In the genomic region with DNA sequence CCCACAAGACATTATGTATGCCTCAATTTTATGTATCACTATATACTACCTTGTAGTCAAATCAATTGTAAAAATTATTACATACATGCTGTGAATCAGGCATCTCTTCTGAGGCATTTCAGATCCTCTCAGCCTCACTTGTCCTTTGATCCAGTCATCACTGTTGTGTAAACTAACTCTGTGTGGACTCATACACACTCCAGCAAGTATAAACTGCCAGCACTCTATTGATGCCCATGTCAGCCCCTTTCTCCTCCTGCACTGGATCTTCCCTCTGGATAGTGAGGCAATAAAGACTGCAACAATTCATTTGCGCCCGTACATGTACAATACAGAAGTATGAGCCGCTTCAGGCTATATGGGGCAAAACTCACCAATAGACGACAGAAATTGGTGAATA, we compare ENCODE assay signal across 1 cellular context.
TF ChIP-seq lines count a peak whose summit lies in the region.

No MANE protein-coding gene starts in this region.

TF ChIP-seq in HepG2, 621 proteins besides CTCF, POLR2A, EP300 and RAD21 (continued from another document and continues in another):
- TF ChIP-seq FOXO4 (CRISPR knock-in tag; conservative IDR thresholded peaks at IDR 0.05) (no peak), GFI1 (CRISPR knock-in tag; IDR thresholded peaks at IDR 0.05; ENCODE audit: borderline replicate concordance) (no peak), PRDM15 (CRISPR knock-in tag; IDR thresholded peaks at IDR 0.05) (no peak), NBN (conservative IDR thresholded peaks at IDR 0.05) (no peak), ZSCAN20 (CRISPR knock-in tag; IDR thresholded peaks at IDR 0.05; ENCODE audit: borderline replicate concordance) (no peak), ZNF136 (CRISPR knock-in tag; IDR thresholded peaks at IDR 0.05; ENCODE audit: low read depth) (no peak), NFRKB (IDR thresholded peaks at IDR 0.05) (no peak), ZNF614 (CRISPR knock-in tag; IDR thresholded peaks at IDR 0.05; ENCODE audit: borderline replicate concordance) (0 out of 2 replicates have a peak, but pooled peaks have one; percentile 30), YEATS2 (CRISPR knock-in tag; IDR thresholded peaks at IDR 0.05; ENCODE audit: borderline replicate concordance) (no peak), GABPA (IDR thresholded peaks at IDR 0.05; ENCODE audit: low read depth, low read length) (no peak), GABPA (CRISPR knock-in tag; IDR thresholded peaks at IDR 0.05; ENCODE audit: low read depth) (no peak), GMEB2 (CRISPR knock-in tag; IDR thresholded peaks at IDR 0.05; ENCODE audit: low read depth) (no peak), SOX13 (IDR thresholded peaks at IDR 0.05) (no peak), SOX13 (CRISPR knock-in tag; conservative IDR thresholded peaks at IDR 0.05 in 1 of 2, IDR thresholded peaks at IDR 0.05 in 1 of 2) (peak in 1 of 2 experiments; percentile 50; a peak in 1 of 4 replicates), ZNF441 (CRISPR knock-in tag; IDR thresholded peaks at IDR 0.05; ENCODE audit: borderline replicate concordance) (no peak), CBX5 (CRISPR knock-in tag; IDR thresholded peaks at IDR 0.05; ENCODE audit: borderline replicate concordance) (no peak), ZNF567 (CRISPR knock-in tag; IDR thresholded peaks at IDR 0.05; ENCODE audit: borderline replicate concordance) (no peak), CHD4 (IDR thresholded peaks at IDR 0.05; ENCODE audit: borderline replicate concordance, low read length) (peak; percentile 7; the same call in 1 of the 2 replicates), ZNF124 (CRISPR knock-in tag; IDR thresholded peaks at IDR 0.05) (no peak), ZNF235 (CRISPR knock-in tag; IDR thresholded peaks at IDR 0.05; ENCODE audit: borderline replicate concordance) (no peak), ZNF83 (CRISPR knock-in tag; IDR thresholded peaks at IDR 0.05; ENCODE audit: borderline replicate concordance) (no peak), ZNF205 (CRISPR knock-in tag; IDR thresholded peaks at IDR 0.05) (no peak), CSRNP2 (CRISPR knock-in tag; conservative IDR thresholded peaks at IDR 0.05; ENCODE audit: low read depth) (no peak), NCOA1 (CRISPR knock-in tag; IDR thresholded peaks at IDR 0.05) (no peak), ZMYM3 (CRISPR knock-in tag; IDR thresholded peaks at IDR 0.05) (peak; percentile 73; the same call in 1 of the 2 replicates), TBX3 (IDR thresholded peaks at IDR 0.05; ENCODE audit: borderline replicate concordance) (0 out of 2 replicates have a peak, but pooled peaks have one; percentile 51), NR2F2 (IDR thresholded peaks at IDR 0.05; ENCODE audit: borderline replicate concordance, low read depth) (0 out of 2 replicates have a peak, but pooled peaks have one; percentile 27), NONO (IDR thresholded peaks at IDR 0.05) (no peak), NONO (CRISPR knock-in tag; conservative IDR thresholded peaks at IDR 0.05) (no peak), ZNF569 (CRISPR knock-in tag; IDR thresholded peaks at IDR 0.05; ENCODE audit: borderline replicate concordance) (no peak), TCF12 (IDR thresholded peaks at IDR 0.05) (no peak), TCF12 (CRISPR knock-in tag; IDR thresholded peaks at IDR 0.05) (no peak), ZUFSP (CRISPR knock-in tag; IDR thresholded peaks at IDR 0.05; ENCODE audit: borderline replicate concordance) (no peak), KDM1A (CRISPR knock-in tag; IDR thresholded peaks at IDR 0.05) (0 out of 2 replicates have a peak, but pooled peaks have one; percentile 40), SMC3 (IDR thresholded peaks at IDR 0.05; ENCODE audit: low read length) (peak; percentile 8; the same call in 1 of the 2 replicates), TBX2 (CRISPR knock-in tag; IDR thresholded peaks at IDR 0.05; ENCODE audit: borderline replicate concordance) (peak; percentile 52; the same call in 1 of the 2 replicates), ZNF354B (CRISPR knock-in tag; IDR thresholded peaks at IDR 0.05) (no peak)
- TF ChIP-seq, protein P1, sequence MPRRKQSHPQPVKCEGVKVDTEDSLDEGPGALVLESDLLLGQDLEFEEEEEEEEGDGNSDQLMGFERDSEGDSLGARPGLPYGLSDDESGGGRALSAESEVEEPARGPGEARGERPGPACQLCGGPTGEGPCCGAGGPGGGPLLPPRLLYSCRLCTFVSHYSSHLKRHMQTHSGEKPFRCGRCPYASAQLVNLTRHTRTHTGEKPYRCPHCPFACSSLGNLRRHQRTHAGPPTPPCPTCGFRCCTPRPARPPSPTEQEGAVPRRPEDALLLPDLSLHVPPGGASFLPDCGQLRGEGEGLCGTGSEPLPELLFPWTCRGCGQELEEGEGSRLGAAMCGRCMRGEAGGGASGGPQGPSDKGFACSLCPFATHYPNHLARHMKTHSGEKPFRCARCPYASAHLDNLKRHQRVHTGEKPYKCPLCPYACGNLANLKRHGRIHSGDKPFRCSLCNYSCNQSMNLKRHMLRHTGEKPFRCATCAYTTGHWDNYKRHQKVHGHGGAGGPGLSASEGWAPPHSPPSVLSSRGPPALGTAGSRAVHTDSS (CRISPR knock-in tag; conservative IDR thresholded peaks at IDR 0.05): no peak
- TF ChIP-seq, protein P2, sequence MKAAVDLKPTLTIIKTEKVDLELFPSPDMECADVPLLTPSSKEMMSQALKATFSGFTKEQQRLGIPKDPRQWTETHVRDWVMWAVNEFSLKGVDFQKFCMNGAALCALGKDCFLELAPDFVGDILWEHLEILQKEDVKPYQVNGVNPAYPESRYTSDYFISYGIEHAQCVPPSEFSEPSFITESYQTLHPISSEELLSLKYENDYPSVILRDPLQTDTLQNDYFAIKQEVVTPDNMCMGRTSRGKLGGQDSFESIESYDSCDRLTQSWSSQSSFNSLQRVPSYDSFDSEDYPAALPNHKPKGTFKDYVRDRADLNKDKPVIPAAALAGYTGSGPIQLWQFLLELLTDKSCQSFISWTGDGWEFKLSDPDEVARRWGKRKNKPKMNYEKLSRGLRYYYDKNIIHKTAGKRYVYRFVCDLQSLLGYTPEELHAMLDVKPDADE (CRISPR knock-in tag; IDR thresholded peaks at IDR 0.05): no peak
- TF ChIP-seq, protein P3, sequence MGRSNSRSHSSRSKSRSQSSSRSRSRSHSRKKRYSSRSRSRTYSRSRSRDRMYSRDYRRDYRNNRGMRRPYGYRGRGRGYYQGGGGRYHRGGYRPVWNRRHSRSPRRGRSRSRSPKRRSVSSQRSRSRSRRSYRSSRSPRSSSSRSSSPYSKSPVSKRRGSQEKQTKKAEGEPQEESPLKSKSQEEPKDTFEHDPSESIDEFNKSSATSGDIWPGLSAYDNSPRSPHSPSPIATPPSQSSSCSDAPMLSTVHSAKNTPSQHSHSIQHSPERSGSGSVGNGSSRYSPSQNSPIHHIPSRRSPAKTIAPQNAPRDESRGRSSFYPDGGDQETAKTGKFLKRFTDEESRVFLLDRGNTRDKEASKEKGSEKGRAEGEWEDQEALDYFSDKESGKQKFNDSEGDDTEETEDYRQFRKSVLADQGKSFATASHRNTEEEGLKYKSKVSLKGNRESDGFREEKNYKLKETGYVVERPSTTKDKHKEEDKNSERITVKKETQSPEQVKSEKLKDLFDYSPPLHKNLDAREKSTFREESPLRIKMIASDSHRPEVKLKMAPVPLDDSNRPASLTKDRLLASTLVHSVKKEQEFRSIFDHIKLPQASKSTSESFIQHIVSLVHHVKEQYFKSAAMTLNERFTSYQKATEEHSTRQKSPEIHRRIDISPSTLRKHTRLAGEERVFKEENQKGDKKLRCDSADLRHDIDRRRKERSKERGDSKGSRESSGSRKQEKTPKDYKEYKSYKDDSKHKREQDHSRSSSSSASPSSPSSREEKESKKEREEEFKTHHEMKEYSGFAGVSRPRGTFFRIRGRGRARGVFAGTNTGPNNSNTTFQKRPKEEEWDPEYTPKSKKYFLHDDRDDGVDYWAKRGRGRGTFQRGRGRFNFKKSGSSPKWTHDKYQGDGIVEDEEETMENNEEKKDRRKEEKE (IDR thresholded peaks at IDR 0.05): no peak
- TF ChIP-seq, protein P4, sequence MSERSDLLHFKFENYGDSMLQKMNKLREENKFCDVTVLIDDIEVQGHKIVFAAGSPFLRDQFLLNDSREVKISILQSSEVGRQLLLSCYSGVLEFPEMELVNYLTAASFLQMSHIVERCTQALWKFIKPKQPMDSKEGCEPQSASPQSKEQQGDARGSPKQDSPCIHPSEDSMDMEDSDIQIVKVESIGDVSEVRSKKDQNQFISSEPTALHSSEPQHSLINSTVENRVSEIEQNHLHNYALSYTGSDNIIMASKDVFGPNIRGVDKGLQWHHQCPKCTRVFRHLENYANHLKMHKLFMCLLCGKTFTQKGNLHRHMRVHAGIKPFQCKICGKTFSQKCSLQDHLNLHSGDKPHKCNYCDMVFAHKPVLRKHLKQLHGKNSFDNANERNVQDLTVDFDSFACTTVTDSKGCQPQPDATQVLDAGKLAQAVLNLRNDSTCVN (CRISPR knock-in tag; IDR thresholded peaks at IDR 0.05; ENCODE audit: borderline replicate concordance): no peak
- TF ChIP-seq, protein P5, sequence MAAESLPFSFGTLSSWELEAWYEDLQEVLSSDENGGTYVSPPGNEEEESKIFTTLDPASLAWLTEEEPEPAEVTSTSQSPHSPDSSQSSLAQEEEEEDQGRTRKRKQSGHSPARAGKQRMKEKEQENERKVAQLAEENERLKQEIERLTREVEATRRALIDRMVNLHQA (CRISPR knock-in tag; IDR thresholded peaks at IDR 0.05): no peak
- TF ChIP-seq, protein P6, sequence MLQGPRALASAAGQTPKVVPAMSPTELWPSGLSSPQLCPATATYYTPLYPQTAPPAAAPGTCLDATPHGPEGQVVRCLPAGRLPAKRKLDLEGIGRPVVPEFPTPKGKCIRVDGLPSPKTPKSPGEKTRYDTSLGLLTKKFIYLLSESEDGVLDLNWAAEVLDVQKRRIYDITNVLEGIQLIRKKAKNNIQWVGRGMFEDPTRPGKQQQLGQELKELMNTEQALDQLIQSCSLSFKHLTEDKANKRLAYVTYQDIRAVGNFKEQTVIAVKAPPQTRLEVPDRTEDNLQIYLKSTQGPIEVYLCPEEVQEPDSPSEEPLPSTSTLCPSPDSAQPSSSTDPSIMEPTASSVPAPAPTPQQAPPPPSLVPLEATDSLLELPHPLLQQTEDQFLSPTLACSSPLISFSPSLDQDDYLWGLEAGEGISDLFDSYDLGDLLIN (CRISPR knock-in tag; IDR thresholded peaks at IDR 0.05; ENCODE audit: borderline replicate concordance): no peak
